ENCODE assay signal across 1 cellular context in the genomic region with DNA sequence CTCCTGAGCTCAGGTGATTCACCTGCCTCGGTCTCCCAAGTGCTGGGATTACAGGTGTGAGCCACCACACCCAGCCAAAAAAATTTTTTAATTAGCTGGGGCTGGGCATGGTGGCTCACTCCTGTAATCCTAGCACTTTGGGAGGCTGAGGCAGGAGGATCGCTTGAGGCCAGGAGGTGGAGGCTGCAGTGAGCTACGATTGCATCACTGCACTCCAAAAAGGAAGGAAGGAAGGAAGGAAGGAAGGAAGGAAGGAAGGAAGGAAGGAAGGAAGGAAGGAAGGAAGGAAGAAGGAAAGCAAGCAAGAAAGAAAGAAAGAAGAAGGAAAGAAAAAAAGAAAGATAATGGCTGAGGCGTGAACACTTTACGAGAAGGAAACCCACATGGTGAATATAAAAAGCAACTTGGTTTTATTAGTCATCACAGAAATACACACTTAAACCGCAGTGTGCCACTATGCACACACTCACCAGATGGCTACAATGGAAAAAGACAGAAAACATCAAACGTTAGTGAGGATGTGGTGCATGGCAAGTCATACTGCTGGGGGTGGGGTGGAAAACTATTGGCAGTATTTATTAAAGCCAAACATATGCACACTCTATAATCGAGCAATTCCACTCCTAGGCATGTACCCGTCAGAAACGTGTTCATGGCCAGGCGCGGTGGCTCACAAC.
TF ChIP-seq lines count a peak whose summit lies in the region.

No MANE protein-coding gene starts in this region.

TF ChIP-seq in A549, 52 proteins besides CTCF, POLR2A, EP300 and RAD21 (continued from another document):
- TF ChIP-seq, protein P1, sequence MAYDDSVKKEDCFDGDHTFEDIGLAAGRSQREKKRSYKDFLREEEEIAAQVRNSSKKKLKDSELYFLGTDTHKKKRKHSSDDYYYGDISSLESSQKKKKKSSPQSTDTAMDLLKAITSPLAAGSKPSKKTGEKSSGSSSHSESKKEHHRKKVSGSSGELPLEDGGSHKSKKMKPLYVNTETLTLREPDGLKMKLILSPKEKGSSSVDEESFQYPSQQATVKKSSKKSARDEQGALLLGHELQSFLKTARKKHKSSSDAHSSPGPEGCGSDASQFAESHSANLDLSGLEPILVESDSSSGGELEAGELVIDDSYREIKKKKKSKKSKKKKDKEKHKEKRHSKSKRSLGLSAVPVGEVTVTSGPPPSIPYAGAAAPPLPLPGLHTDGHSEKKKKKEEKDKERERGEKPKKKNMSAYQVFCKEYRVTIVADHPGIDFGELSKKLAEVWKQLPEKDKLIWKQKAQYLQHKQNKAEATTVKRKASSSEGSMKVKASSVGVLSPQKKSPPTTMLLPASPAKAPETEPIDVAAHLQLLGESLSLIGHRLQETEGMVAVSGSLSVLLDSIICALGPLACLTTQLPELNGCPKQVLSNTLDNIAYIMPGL (CRISPR knock-in tag; IDR thresholded peaks at IDR 0.05; ENCODE audit: borderline replicate concordance), result no peak
- TF ChIP-seq FOXS1 (CRISPR knock-in tag; IDR thresholded peaks at IDR 0.05) (no peak), RCOR1 (IDR thresholded peaks at IDR 0.05; ENCODE audit: low read depth, low read length) (no peak), NFE2L2 (conservative IDR thresholded peaks at IDR 0.05; ENCODE audit: low read length) (no peak), SMC3 (IDR thresholded peaks at IDR 0.05) (no peak), CBX2 (IDR thresholded peaks at IDR 0.05; ENCODE audit: borderline replicate concordance, low read depth) (no peak), ZNF302 (CRISPR knock-in tag; IDR thresholded peaks at IDR 0.05) (no peak), HDAC2 (IDR thresholded peaks at IDR 0.05) (no peak), ZSCAN20 (CRISPR knock-in tag; IDR thresholded peaks at IDR 0.05) (no peak), NR3C1 (IDR thresholded peaks at IDR 0.05) (no peak), FOSL2 (IDR thresholded peaks at IDR 0.05) (no peak), FOSL2 (CRISPR knock-in tag; IDR thresholded peaks at IDR 0.05) (no peak), PHF8 (IDR thresholded peaks at IDR 0.05; ENCODE audit: borderline replicate concordance, low read depth) (no peak), EHF (CRISPR knock-in tag; IDR thresholded peaks at IDR 0.05) (no peak)
- TF ChIP-seq, protein P2, sequence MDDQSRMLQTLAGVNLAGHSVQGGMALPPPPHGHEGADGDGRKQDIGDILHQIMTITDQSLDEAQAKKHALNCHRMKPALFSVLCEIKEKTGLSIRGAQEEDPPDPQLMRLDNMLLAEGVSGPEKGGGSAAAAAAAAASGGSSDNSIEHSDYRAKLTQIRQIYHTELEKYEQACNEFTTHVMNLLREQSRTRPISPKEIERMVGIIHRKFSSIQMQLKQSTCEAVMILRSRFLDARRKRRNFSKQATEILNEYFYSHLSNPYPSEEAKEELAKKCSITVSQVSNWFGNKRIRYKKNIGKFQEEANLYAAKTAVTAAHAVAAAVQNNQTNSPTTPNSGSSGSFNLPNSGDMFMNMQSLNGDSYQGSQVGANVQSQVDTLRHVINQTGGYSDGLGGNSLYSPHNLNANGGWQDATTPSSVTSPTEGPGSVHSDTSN (IDR thresholded peaks at IDR 0.05), result no peak
